17 cellular contexts compared by ENCODE assay signal in genomic region chr18:63881851-63882250, GRCh38. TPM values are rescaled to one million over a fixed set of nuclear protein-coding genes. Genes with fewer than 3 reads are reported as not detected.
DNase-seq lines count a peak whose midpoint lies in the region; ATAC-seq, FAIRE-seq and TF ChIP-seq lines count a peak whose summit lies in the region.
"Had no signal": no experiment of that assay in that cellular context is flagged by ENCODE, and none has a peak within 500 bp of the region (broad histone marks: within the 10 kb centered on the region; RNA-seq: fewer than 3 reads in every experiment).

No MANE protein-coding gene starts in this region.

- no peak for FAIRE-seq in D721Med (lab: Jason Lieb, UNC)
- FAIRE-seq: endometrium had no signal

- ATAC-seq in GM21825 (IDR thresholded peaks at IDR 0.05; ENCODE audit: unreplicated experiment) = no peak

- TF ChIP-seq CTCF in A673 (conservative IDR thresholded peaks at IDR 0.05; ENCODE audit: low read depth, low read length) (no peak), fibroblast of pulmonary artery (IDR thresholded peaks at IDR 0.05; ENCODE audit: low read length, missing control alignments) (no peak), D721Med (IDR thresholded peaks at IDR 0.05; ENCODE audit: insufficient read depth, missing control alignments) (no peak)

- intact Hi-C loops in A673 (cut with micrococcal nuclease; ENCODE audit: unreplicated experiment) = no loop called here

- H3K4me1 ChIP-seq in A673 (ENCODE audit: insufficient read depth, low read length, poor library complexity, severe bottlenecking) (peaks cover 6% of the 10 kb centered on the region), SJSA1 (replicated peaks) (peaks cover 24% of the 10 kb centered on the region)

- H3K4me3 ChIP-seq in A673 (ENCODE audit: low read depth, low read length, poor library complexity, severe bottlenecking) (no peak overlapping the region), SJSA1 (no peak overlapping the region), fibroblast of pulmonary artery (replicated peaks; ENCODE audit: low read depth, low read length) (no peak overlapping the region)

- H3K27ac ChIP-seq in A673 (ENCODE audit: low read depth, low read length, poor library complexity, severe bottlenecking) (no peak overlapping the region), SJSA1 (peak overlapping the region; percentile 92)

- H3K36me3 ChIP-seq in A673 (ENCODE audit: insufficient read depth, low read length, poor library complexity, severe bottlenecking) (no peaks in the 10 kb centered on the region), SJSA1 (no peaks in the 10 kb centered on the region)

- CTCF ChIA-PET in A673 (lab: Charles Lee) = no interaction called here

- H3K27me3 ChIP-seq in A673 (replicated peaks; ENCODE audit: insufficient read depth, low read depth, low read length, poor library complexity) = no peaks in the 10 kb centered on the region
- H3K27me3 ChIP-seq in SJSA1 (replicated peaks) = no peaks in the 10 kb centered on the region

- DNase-seq in A673 (ENCODE audit: low spot score) (peak; percentile 11), EL (peak; percentile 68), SJSA1 (ENCODE audit: low read depth in 1 of 2, low spot score in 2 of 2) (peak in 1 of 2 experiments; percentile 28), fibroblast of pulmonary artery (ENCODE audit: low read depth) (peak; percentile 50), OCI-M2 (lab: John Stamatoyannopoulos, UW; ENCODE audit: unreplicated experiment) (no peak), D721Med (ENCODE audit: insufficient read length, low spot score) (no peak)
- DNase-seq in stimulated activated CD4-positive, alpha-beta T cell treated with anti-CD3 and anti-CD28 coated beads, Interleukin-2, amount 100 ng/mL, for 48 hours = no peak
- DNase-seq: activated naive CD4-positive, alpha-beta T cell treated with Interleukin-2 at 50 U/mL for 16 hours; caudate nucleus; hippocampal formation; naive B cell; NCI-H2171 had no signal

- POLR2A ChIA-PET in A673 (lab: Charles Lee; ENCODE audit: low non-redundant PET) = no interaction called here

- no TSS peak for BruUV-seq in A673 (replicated peaks; lab: Mats Ljungman, UMichigan)

- H3K9me3 ChIP-seq in A673 (ENCODE audit: low read depth, low read length, poor library complexity, severe bottlenecking) = no peaks in the 10 kb centered on the region
- no peaks in the 10 kb centered on the region for H3K9me3 ChIP-seq in SJSA1 (replicated peaks)

RNA-seq across cellular contexts. Expression of gene SERPINB2, which starts 5.7 kb away (rescaled TPM):
- 1.7 and 2.5 TPM in 2 replicates for total RNA-seq in A673 (2021)
- 0.74 TPM in 1 of 2 replicates, not detected in the other for total RNA-seq in SJSA1 (2014; rRNA removed; shearing (Covaris generic))
- total RNA-seq: activated CD8-positive, alpha-beta memory T cell treated with anti-CD3 and anti-CD28 coated beads for 36 hours; HT-29 had no signal

RNA-seq across cellular contexts. Expression of gene SERPINB10, which starts 25.9 kb away (rescaled TPM):
- total RNA-seq in A673 (2021) = not detected in 2 replicates
- total RNA-seq in SJSA1 (2014; rRNA removed; shearing (Covaris generic)) = 1.7 TPM in 1 of 2 replicates, not detected in the other
- total RNA-seq: activated CD8-positive, alpha-beta memory T cell treated with anti-CD3 and anti-CD28 coated beads for 36 hours; HT-29; posterior vena cava had no signal

Comparison
In these comparisons a context has a peak if more than half of its experiments do, and no peak if none do; other contexts are left out.
1. DNase-seq: peak in A673 (single experiment), EL (single experiment) and fibroblast of pulmonary artery (single experiment); none in OCI-M2 (single experiment), stimulated activated CD4-positive, alpha-beta T cell treated with anti-CD3 and anti-CD28 coated beads, Interleukin-2, amount 100 ng/mL, for 48 hours (0 of 2) and D721Med (single experiment).